ENCODE assay signal across 8 cellular contexts in the genomic region with DNA sequence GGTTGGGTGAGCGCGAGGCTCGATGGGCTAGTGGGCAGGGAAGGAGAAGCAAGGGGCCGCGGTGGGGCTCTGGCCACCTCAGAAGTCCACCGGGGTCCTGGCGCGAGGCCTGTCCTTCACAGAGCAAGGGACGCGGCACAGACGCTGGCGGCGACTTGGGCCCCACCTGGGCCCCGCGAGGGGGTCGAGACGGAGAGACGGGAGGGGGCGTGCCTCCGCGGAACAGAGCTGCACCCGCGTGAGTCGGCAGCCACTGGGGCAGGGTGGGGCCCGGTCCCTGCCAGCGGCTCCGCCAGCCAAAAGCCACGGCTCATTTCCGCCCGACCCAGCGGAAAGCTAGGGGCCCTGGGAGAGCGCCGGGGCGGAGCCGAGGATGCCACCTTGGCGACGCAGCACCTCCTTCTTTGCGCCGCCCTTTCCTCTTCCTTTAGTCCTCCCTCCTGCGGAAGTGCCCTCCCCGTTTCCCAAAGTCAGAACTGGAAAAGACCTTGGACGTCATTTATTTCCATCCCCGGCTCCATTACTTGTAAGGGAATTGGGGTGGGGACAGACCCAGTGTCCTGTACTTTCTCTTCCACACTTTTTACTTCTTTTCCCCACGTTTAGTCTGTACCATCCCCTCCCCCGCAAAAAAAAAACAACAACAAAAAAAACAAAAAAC. TPM values are rescaled to one million over a fixed set of nuclear protein-coding genes. Genes with fewer than 3 reads are reported as not detected.
DNase-seq lines count a peak whose midpoint lies in the region; ATAC-seq and TF ChIP-seq lines count a peak whose summit lies in the region.

A gene (minus strand): TSS at position 307 of the 661 bp plus-strand sequence. CDS start 1,063 bp downstream, outside the sequence.

- H3K4me1 Mint-ChIP-seq in activated CD4-positive, alpha-beta T cell treated with anti-CD3 and anti-CD28 coated beads, Interleukin-2, amount 10 ng/mL, durations not matched to agents 24 days and 14 days, result peaks cover 43% of the 10 kb centered on the region

- no peaks in the 10 kb centered on the region for H3K27me3 ChIP-seq in BLaER1

- H3K36me3 ChIP-seq in BLaER1, result peaks cover 59% of the 10 kb centered on the region

- no peaks in the 10 kb centered on the region for H4K20me1 ChIP-seq in BLaER1

- peak within 1 kb of the TSS; percentile 98 for H3K27ac Mint-ChIP-seq in activated CD4-positive, alpha-beta T cell treated with anti-CD3 and anti-CD28 coated beads, Interleukin-2, amount 10 ng/mL, durations not matched to agents 24 days and 14 days

- no peaks in the 10 kb centered on the region for H3K9me3 ChIP-seq in BLaER1

- H3K9ac ChIP-seq in BLaER1, result peak within 1 kb of the TSS; percentile 88

- H3K27ac ChIP-seq in BLaER1 (peak within 1 kb of the TSS; percentile 90), coronary artery (peak within 1 kb of the TSS; percentile 94)

- H3K27me3 Mint-ChIP-seq in activated CD4-positive, alpha-beta T cell treated with anti-CD3 and anti-CD28 coated beads, Interleukin-2, amount 10 ng/mL, durations not matched to agents 24 days and 14 days, result no peaks in the 10 kb centered on the region

- H3K36me3 Mint-ChIP-seq in activated CD4-positive, alpha-beta T cell treated with anti-CD3 and anti-CD28 coated beads, Interleukin-2, amount 10 ng/mL, durations not matched to agents 24 days and 14 days (ENCODE audit: low read depth), result peaks cover 49% of the 10 kb centered on the region

- ATAC-seq in GM19324 (IDR thresholded peaks at IDR 0.05; ENCODE audit: low FRiP score, unreplicated experiment), result peak; percentile 90
- ATAC-seq in HG03469 (IDR thresholded peaks at IDR 0.05; ENCODE audit: unreplicated experiment), result peak; percentile 66

- peaks cover 36% of the 10 kb centered on the region for H3K4me1 ChIP-seq in BLaER1

- no peak for TF ChIP-seq CTCF in coronary artery (IDR thresholded peaks at IDR 0.05)

- peak; percentile 98 for DNase-seq in NCI-H69 (lab: John Stamatoyannopoulos, UW)
- peak; percentile 98 for DNase-seq in activated CD4-positive, alpha-beta T cell treated with anti-CD3 and anti-CD28 coated beads, Interleukin-2, amount 10 ng/mL, durations not matched to agents 24 days and 14 days
- peak; percentile 95 for DNase-seq in coronary artery (ENCODE audit: low spot score)
- DNase-seq in left kidney (ENCODE audit: low read depth, low spot score), result peak; percentile 98
- DNase-seq in stimulated activated CD4-positive, alpha-beta T cell treated with anti-CD3 and anti-CD28 coated beads, Interleukin-1b, Interleukin-23, amount 100 ng/mL, for 48 hours, result peak; percentile 91

- intact Hi-C loops in activated CD4-positive, alpha-beta T cell treated with anti-CD3 and anti-CD28 coated beads, Interleukin-2, amount 10 ng/mL, durations not matched to agents 24 days and 14 days (cut with micrococcal nuclease), result loop anchor here (1.0 to 10.0 kb wide), 6 partner anchors 32 to 489 kb away; a partner anchor contains a TSS

- no peaks in the 10 kb centered on the region for H3K9me3 Mint-ChIP-seq in activated CD4-positive, alpha-beta T cell treated with anti-CD3 and anti-CD28 coated beads, Interleukin-2, amount 10 ng/mL, durations not matched to agents 24 days and 14 days

- peak within 1 kb of the TSS; percentile 96 for H3K4me3 Mint-ChIP-seq in activated CD4-positive, alpha-beta T cell treated with anti-CD3 and anti-CD28 coated beads, Interleukin-2, amount 10 ng/mL, durations not matched to agents 24 days and 14 days

- peak within 1 kb of the TSS; percentile 91 for H3K4me2 ChIP-seq in BLaER1

- H3K4me3 ChIP-seq in BLaER1, result peak within 1 kb of the TSS; percentile 80
- H3K4me3 ChIP-seq in coronary artery, result peak within 1 kb of the TSS; percentile 80

RNA-seq across cellular contexts. Expression of the gene that starts here (rescaled TPM):
- total RNA-seq in activated CD4-positive, alpha-beta T cell treated with anti-CD3 and anti-CD28 coated beads, Interleukin-2, amount 10 ng/mL, durations not matched to agents 24 days and 14 days, result 22.6 and 24.7 TPM in 2 replicates

Comparison
In these comparisons a context has a peak if more than half of its experiments do, and no peak if none do; other contexts are left out.
1. Peak in every context shown above with its lines: DNase-seq, ATAC-seq, H3K4me3 ChIP-seq and H3K27ac ChIP-seq.